Comparison of ENCODE assay signal across 1 cellular context in the genomic region with DNA sequence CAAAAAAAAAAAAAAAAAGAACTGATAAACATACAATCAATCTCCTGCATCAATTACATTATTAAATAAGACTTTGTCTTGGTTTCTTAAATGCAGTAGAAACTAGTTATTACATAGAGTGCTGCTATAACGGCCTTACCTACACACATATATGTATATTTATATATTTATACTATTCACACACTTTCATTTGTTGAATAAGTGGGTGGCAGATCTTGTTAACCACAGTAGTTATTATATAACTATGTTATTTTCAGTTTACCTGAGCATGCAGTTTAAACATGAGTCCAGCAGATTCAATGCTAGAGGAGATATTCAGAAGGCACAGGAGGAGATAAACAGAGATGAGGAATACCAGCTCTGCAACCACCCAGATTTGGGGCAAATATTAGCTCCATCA.
A peak's percentile ranks its signal among the peaks of the same experiment; 100 is the strongest.
TF ChIP-seq lines count a peak whose summit lies in the region.

No MANE protein-coding gene starts in this region.

TF ChIP-seq in GM12878, 131 proteins besides CTCF, POLR2A, EP300 and RAD21 (continued from another document):
- TF ChIP-seq, protein P1, sequence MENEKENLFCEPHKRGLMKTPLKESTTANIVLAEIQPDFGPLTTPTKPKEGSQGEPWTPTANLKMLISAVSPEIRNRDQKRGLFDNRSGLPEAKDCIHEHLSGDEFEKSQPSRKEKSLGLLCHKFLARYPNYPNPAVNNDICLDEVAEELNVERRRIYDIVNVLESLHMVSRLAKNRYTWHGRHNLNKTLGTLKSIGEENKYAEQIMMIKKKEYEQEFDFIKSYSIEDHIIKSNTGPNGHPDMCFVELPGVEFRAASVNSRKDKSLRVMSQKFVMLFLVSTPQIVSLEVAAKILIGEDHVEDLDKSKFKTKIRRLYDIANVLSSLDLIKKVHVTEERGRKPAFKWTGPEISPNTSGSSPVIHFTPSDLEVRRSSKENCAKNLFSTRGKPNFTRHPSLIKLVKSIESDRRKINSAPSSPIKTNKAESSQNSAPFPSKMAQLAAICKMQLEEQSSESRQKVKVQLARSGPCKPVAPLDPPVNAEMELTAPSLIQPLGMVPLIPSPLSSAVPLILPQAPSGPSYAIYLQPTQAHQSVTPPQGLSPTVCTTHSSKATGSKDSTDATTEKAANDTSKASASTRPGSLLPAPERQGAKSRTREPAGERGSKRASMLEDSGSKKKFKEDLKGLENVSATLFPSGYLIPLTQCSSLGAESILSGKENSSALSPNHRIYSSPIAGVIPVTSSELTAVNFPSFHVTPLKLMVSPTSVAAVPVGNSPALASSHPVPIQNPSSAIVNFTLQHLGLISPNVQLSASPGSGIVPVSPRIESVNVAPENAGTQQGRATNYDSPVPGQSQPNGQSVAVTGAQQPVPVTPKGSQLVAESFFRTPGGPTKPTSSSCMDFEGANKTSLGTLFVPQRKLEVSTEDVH (IDR thresholded peaks at IDR 0.05; ENCODE audit: low read depth, partially characterized antibody) = no peak
- TF ChIP-seq TAF1 (IDR thresholded peaks at IDR 0.05; ENCODE audit: borderline replicate concordance, low read depth, low read length) (no peak), CHD1 (IDR thresholded peaks at IDR 0.05; ENCODE audit: low read depth, low read length) (no peak), ZNF207 (IDR thresholded peaks at IDR 0.05; ENCODE audit: borderline replicate concordance) (no peak), ZNF274 (IDR thresholded peaks at IDR 0.05; ENCODE audit: insufficient read depth, insufficient read length) (no peak), HDAC2 (IDR thresholded peaks at IDR 0.05) (no peak), TARDBP (IDR thresholded peaks at IDR 0.05; ENCODE audit: borderline replicate concordance) (no peak), FOS (IDR thresholded peaks at IDR 0.05; ENCODE audit: borderline replicate concordance, extremely low read depth, insufficient read length) (no peak), STAT3 (IDR thresholded peaks at IDR 0.05; ENCODE audit: low read depth, low read length) (no peak), ZBED1 (IDR thresholded peaks at IDR 0.05; ENCODE audit: borderline replicate concordance) (no peak), RUNX3 (IDR thresholded peaks at IDR 0.05; ENCODE audit: low read length) (peak; percentile 57), ZSCAN29 (IDR thresholded peaks at IDR 0.05) (no peak)
- TF ChIP-seq, protein P2, sequence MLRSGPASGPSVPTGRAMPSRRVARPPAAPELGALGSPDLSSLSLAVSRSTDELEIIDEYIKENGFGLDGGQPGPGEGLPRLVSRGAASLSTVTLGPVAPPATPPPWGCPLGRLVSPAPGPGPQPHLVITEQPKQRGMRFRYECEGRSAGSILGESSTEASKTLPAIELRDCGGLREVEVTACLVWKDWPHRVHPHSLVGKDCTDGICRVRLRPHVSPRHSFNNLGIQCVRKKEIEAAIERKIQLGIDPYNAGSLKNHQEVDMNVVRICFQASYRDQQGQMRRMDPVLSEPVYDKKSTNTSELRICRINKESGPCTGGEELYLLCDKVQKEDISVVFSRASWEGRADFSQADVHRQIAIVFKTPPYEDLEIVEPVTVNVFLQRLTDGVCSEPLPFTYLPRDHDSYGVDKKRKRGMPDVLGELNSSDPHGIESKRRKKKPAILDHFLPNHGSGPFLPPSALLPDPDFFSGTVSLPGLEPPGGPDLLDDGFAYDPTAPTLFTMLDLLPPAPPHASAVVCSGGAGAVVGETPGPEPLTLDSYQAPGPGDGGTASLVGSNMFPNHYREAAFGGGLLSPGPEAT (IDR thresholded peaks at IDR 0.05; ENCODE audit: low read depth) = peak; percentile 36
